Comparison of ENCODE assay signal across 24 cellular contexts in the genomic region with DNA sequence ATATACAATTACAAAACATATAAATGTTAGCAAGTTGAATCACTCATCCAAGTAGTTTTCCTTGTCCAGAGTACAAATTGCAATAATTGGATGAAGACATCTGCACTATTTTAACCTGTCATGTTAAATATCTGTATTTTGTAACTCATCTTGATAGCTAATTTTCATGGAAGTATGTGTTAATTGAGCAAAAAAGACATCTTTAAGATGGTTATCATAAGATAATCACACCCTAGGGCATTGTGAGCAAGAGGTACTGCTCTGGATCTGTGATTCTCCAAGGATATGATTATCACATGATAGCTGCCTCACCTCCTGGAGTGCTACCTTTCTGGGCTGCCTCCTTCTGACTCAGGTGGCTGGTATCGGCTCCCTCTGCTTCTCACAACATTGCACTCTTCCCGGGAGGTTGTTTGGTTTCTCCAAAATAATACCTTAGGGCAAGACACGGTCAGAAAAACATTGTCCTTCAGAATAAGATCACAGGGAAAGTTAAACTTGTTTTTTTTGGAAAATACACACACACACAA.
DNase-seq lines count a peak whose midpoint lies in the region; FAIRE-seq and TF ChIP-seq lines count a peak whose summit lies in the region.
"Had no signal": no experiment of that assay in that cellular context is flagged by ENCODE, and none has a peak within 500 bp of the region (broad histone marks: within the 10 kb centered on the region; RNA-seq: fewer than 3 reads in every experiment).

No MANE protein-coding gene starts in this region.

- TF ChIP-seq CTCF in PC-9 (conservative IDR thresholded peaks at IDR 0.05) (no peak), neural cell (IDR thresholded peaks at IDR 0.05; ENCODE audit: poor library complexity, severe bottlenecking) (no peak)

- TF ChIP-seq RAD21 in neural cell (conservative IDR thresholded peaks at IDR 0.05): no peak

- peak overlapping the region; percentile 65; the same call in 1 of the 2 replicates for H3K4me2 ChIP-seq in PC-9
- H3K4me2 ChIP-seq in neural cell (ENCODE audit: low read length): no peak overlapping the region

- intact Hi-C loops in PC-9 (cut with micrococcal nuclease; ENCODE audit: unreplicated experiment): no loop called here

- H3K27ac ChIP-seq in PC-9 (no peak overlapping the region), epithelial cell of prostate (no peak overlapping the region), neural cell (ENCODE audit: low read length) (no peak overlapping the region)
- H3K27ac ChIP-seq: 22Rv1, C4-2B, GM23248, HL-60 had no signal

- H4K20me1 ChIP-seq in PC-9 (ENCODE audit: insufficient read depth): no peaks in the 10 kb centered on the region
- no peaks in the 10 kb centered on the region for H4K20me1 ChIP-seq in neural cell (ENCODE audit: insufficient read depth)

- no peaks in the 10 kb centered on the region for H3K79me2 ChIP-seq in PC-9 (ENCODE audit: low read depth)
- H3K79me2 ChIP-seq in neural cell (replicated peaks; ENCODE audit: insufficient read depth, low read length): no peaks in the 10 kb centered on the region

- POLR2A ChIA-PET in PC-9 (lab: Charles Lee; ENCODE audit: unreplicated experiment): no interaction called here

- H3K4me3 ChIP-seq in PC-9: no peak overlapping the region
- H3K4me3 ChIP-seq in neural cell (ENCODE audit: low read length): no peak overlapping the region
- H3K4me3 ChIP-seq: GM23248, MG63 had no signal

- H3K9me2 ChIP-seq in PC-9 (ENCODE audit: insufficient read depth): no peaks in the 10 kb centered on the region
- H3K9me2 ChIP-seq in neural cell (ENCODE audit: insufficient read depth, low read length): no peaks in the 10 kb centered on the region

- H3F3A ChIP-seq in PC-9 (ENCODE audit: insufficient read depth, low read depth): no peaks in the 10 kb centered on the region
- peaks cover 3% of the 10 kb centered on the region for H3F3A ChIP-seq in neural cell (ENCODE audit: insufficient read depth, low read length, poor library complexity, severe bottlenecking)

- CTCF ChIA-PET in PC-9 (lab: Charles Lee): no interaction called here

- H3K9ac ChIP-seq in neural cell (ENCODE audit: low read length): no peak overlapping the region
- H3K9ac ChIP-seq: GM23248 had no signal

- H3K9me3 ChIP-seq in PC-9 (ENCODE audit: insufficient read depth, low read depth) (no peaks in the 10 kb centered on the region), neural cell (ENCODE audit: low read length) (no peaks in the 10 kb centered on the region)
- H3K9me3 ChIP-seq: MG63 had no signal

- BruUV-seq in PC-9 (replicated peaks; lab: Mats Ljungman, UMichigan): no TSS peak

- no peaks in the 10 kb centered on the region for H3K4me1 ChIP-seq in PC-9 (replicated peaks; ENCODE audit: insufficient read depth)

- H2AFZ ChIP-seq in PC-9 (no peak overlapping the region), neural cell (ENCODE audit: low read depth, low read length) (no peak overlapping the region)
- H2AFZ ChIP-seq: GM23248 had no signal

- H3K27me3 ChIP-seq in PC-9 (ENCODE audit: insufficient read depth, low read depth) (no peaks in the 10 kb centered on the region), neural cell (ENCODE audit: insufficient read depth, low read depth, low read length) (no peaks in the 10 kb centered on the region)
- H3K27me3 ChIP-seq: MG63 had no signal

- TF ChIP-seq EP300 in neural cell (conservative IDR thresholded peaks at IDR 0.05; ENCODE audit: poor library complexity, severe bottlenecking): no peak

- DNase-seq in NCI-H2171 treated with DMSO at 0.1 percent for 48 hours (lab: John Stamatoyannopoulos, UW) (peak; percentile 13), NCI-H2171 (lab: John Stamatoyannopoulos, UW) (no peak), PC-9 (no peak), epithelial cell of prostate (ENCODE audit: low read depth, low spot score) (peak; percentile 24), NCI-H446 treated with DMSO at 0.1 percent for 48 hours (lab: John Stamatoyannopoulos, UW) (no peak), urothelium cell line (ENCODE audit: low spot score) (no peak), hypothalamus (lab: John Stamatoyannopoulos, UW) (no peak)
- DNase-seq: AML-193; GF-D8; GM23248; HCEC 1CT; Karpas-422; MG63; NCI-H1048; NCI-H1436; NCI-H2029 treated with DMSO at 0.1 percent for 48 hours; NCI-H446; NK-92 treated with Interleukin-12 subunit alpha and Interleukin-12 subunit beta, amount 100 ng/mL, for 24 hours; OCI-M1; SHP77 treated with DMSO at 0.1 percent for 48 hours had no signal

- H3K36me3 ChIP-seq in PC-9 (ENCODE audit: low read depth) (no peaks in the 10 kb centered on the region), neural cell (ENCODE audit: insufficient read depth, low read length) (no peaks in the 10 kb centered on the region)
- H3K36me3 ChIP-seq: MG63 had no signal

- FAIRE-seq in urothelium cell line (lab: Jason Lieb, UNC): no peak

TF ChIP-seq in neural cell, 6 proteins besides CTCF, POLR2A, EP300 and RAD21:
- TF ChIP-seq MXI1 (conservative IDR thresholded peaks at IDR 0.05; ENCODE audit: poor library complexity, severe bottlenecking) (no peak), SMC3 (conservative IDR thresholded peaks at IDR 0.05; ENCODE audit: poor library complexity) (no peak), POLR2AphosphoS5 (IDR thresholded peaks at IDR 0.05) (peak; percentile 22), TAF1 (IDR thresholded peaks at IDR 0.05; ENCODE audit: low read depth) (no peak)
- TF ChIP-seq, protein P1, sequence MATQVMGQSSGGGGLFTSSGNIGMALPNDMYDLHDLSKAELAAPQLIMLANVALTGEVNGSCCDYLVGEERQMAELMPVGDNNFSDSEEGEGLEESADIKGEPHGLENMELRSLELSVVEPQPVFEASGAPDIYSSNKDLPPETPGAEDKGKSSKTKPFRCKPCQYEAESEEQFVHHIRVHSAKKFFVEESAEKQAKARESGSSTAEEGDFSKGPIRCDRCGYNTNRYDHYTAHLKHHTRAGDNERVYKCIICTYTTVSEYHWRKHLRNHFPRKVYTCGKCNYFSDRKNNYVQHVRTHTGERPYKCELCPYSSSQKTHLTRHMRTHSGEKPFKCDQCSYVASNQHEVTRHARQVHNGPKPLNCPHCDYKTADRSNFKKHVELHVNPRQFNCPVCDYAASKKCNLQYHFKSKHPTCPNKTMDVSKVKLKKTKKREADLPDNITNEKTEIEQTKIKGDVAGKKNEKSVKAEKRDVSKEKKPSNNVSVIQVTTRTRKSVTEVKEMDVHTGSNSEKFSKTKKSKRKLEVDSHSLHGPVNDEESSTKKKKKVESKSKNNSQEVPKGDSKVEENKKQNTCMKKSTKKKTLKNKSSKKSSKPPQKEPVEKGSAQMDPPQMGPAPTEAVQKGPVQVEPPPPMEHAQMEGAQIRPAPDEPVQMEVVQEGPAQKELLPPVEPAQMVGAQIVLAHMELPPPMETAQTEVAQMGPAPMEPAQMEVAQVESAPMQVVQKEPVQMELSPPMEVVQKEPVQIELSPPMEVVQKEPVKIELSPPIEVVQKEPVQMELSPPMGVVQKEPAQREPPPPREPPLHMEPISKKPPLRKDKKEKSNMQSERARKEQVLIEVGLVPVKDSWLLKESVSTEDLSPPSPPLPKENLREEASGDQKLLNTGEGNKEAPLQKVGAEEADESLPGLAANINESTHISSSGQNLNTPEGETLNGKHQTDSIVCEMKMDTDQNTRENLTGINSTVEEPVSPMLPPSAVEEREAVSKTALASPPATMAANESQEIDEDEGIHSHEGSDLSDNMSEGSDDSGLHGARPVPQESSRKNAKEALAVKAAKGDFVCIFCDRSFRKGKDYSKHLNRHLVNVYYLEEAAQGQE (IDR thresholded peaks at IDR 0.05; ENCODE audit: borderline replicate concordance): no peak

Comparison
In these comparisons a context has a peak if more than half of its experiments do, and no peak if none do; other contexts are left out.
1. DNase-seq: peak in NCI-H2171 treated with DMSO at 0.1 percent for 48 hours (single experiment) and epithelial cell of prostate (single experiment); none in NCI-H2171 (single experiment), PC-9 (0 of 2), NCI-H446 treated with DMSO at 0.1 percent for 48 hours (single experiment), urothelium cell line (single experiment) and hypothalamus (0 of 51).